ENCODE assay signal across 10 cellular contexts in the genomic region with DNA sequence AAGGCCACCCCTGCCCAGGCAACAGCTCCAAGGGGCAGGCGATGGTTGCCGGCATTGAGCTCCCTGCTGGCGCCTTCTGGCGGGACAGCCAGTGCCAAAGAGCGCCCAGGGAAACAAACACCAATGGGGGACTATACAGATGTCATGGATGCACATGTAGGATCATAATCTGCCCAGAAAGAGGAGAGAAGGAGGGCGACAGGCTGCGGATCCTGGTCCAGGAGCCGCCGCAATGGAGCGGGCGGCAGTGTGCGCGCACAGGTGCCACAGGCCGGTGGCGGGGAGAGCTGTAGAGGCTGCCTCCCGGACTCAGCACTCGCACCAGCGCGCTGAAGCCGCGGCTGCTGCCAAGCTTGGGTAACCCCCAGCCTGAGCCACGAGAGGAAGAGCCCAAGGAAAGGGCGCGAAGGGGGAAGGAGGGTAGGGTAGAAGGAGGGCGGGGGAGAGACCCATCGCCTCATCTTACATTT. TPM values are rescaled to one million over a fixed set of nuclear protein-coding genes. Genes with fewer than 3 reads are reported as not detected.
DNase-seq lines count a peak whose midpoint lies in the region; ATAC-seq and TF ChIP-seq lines count a peak whose summit lies in the region.
"Had no signal": no experiment of that assay in that cellular context is flagged by ENCODE, and none has a peak within 500 bp of the region (broad histone marks: within the 10 kb centered on the region; RNA-seq: fewer than 3 reads in every experiment).

No MANE protein-coding gene starts in this region.

- H3K36me3 ChIP-seq in thoracic aorta (no peaks in the 10 kb centered on the region), OCI-LY7 (ENCODE audit: insufficient read depth, low read length) (no peaks in the 10 kb centered on the region)

- H3K9me2 ChIP-seq in OCI-LY7 (ENCODE audit: insufficient read depth, low read length), result no peaks in the 10 kb centered on the region

- no peak overlapping the region for H3K4me2 ChIP-seq in OCI-LY7 (ENCODE audit: low read length)

- no TSS peak for BruUV-seq in OCI-LY7 (replicated peaks; lab: Mats Ljungman, UMichigan)

- peaks cover 17% of the 10 kb centered on the region for H3K27me3 Mint-ChIP-seq in WTC11 (ENCODE audit: low read depth)

- POLR2A ChIA-PET in WTC11 (lab: Charles Lee), result interaction anchor here (0.6 to 1.0 kb wide), 5 partner anchors 10 to 148 kb away, joined by 3 to 5 read pairs (median 3); no protein-coding TSS in a partner anchor
- POLR2A ChIA-PET in OCI-LY7 (lab: Charles Lee), result interaction anchor here (0.6 kb wide), 1 partner anchor 27 kb away, joined by 3 read pairs; no protein-coding TSS in a partner anchor

- H3K9me3 ChIP-seq in thoracic aorta (no peaks in the 10 kb centered on the region), OCI-LY7 (ENCODE audit: low read length) (no peaks in the 10 kb centered on the region)

- intact Hi-C loops in OCI-LY7 (cut with micrococcal nuclease; ENCODE audit: unreplicated experiment), result no loop called here

- H3K4me1 Mint-ChIP-seq in WTC11, result peaks cover 35% of the 10 kb centered on the region

- peaks cover 0 to 7% of the 10 kb centered on the region in 2 donors for H3K4me1 ChIP-seq in thoracic aorta (ENCODE audit: control insufficient read depth in 1 of 2, low read depth in 2 of 2)
- H3K4me1 ChIP-seq in OCI-LY7 (ENCODE audit: insufficient read depth, low read length, poor library complexity, severe bottlenecking), result no peaks in the 10 kb centered on the region

- H3K9me3 Mint-ChIP-seq in WTC11, result no peaks in the 10 kb centered on the region

- DNase-seq in NCI-H526 (lab: John Stamatoyannopoulos, UW) (peak; percentile 77 to 85), NCI-H526 treated with DMSO at 0.1 percent for 48 hours (lab: John Stamatoyannopoulos, UW) (no peak), WTC11 (ENCODE audit: low spot score) (no peak), kidney tubule cell (ENCODE audit: low spot score) (peak; percentile 34), thoracic aorta (ENCODE audit: low spot score) (no peak), NAMALWA (ENCODE audit: low spot score) (no peak), OCI-LY7 (ENCODE audit: low spot score) (no peak)
- DNase-seq: activated CD4-positive, alpha-beta T cell treated with anti-CD3 and anti-CD28 coated beads for 1 hour had no signal

- H3K4me3 ChIP-seq in thoracic aorta (peak overlapping the region; percentile 63), OCI-LY7 (ENCODE audit: low read depth, low read length, poor library complexity, severe bottlenecking) (no peak overlapping the region)

- CTCF ChIA-PET in WTC11 (lab: Charles Lee) (interaction anchor here (0.5 to 1.9 kb wide), 11 partner anchors 9 to 1044 kb away, joined by 3 to 12 read pairs (median 3); no protein-coding TSS in a partner anchor), OCI-LY7 (lab: Charles Lee; ENCODE audit: unreplicated experiment) (no interaction called here)

- no peaks in the 10 kb centered on the region for H3K79me2 ChIP-seq in OCI-LY7 (ENCODE audit: insufficient read depth, low read depth, low read length)

- H4K20me1 ChIP-seq in OCI-LY7 (ENCODE audit: insufficient read depth, low read length), result no peaks in the 10 kb centered on the region

- H2AFZ ChIP-seq in OCI-LY7 (ENCODE audit: low read length), result no peak overlapping the region

- peak overlapping the region; percentile 99 for H3K4me3 Mint-ChIP-seq in WTC11

- H3K27ac Mint-ChIP-seq in WTC11, result peak overlapping the region; percentile 91

- H3K27me3 ChIP-seq in thoracic aorta (replicated peaks; ENCODE audit: insufficient read depth), result no peaks in the 10 kb centered on the region

- H3K27ac ChIP-seq in thoracic aorta (no peak overlapping the region), OCI-LY7 (ENCODE audit: low read depth, low read length, poor library complexity, severe bottlenecking) (no peak overlapping the region)

- no peak for TF ChIP-seq CTCF in WTC11 (IDR thresholded peaks at IDR 0.05)
- no peak for TF ChIP-seq CTCF in thoracic aorta (IDR thresholded peaks at IDR 0.05)
- TF ChIP-seq CTCF in OCI-LY7 (conservative IDR thresholded peaks at IDR 0.05; ENCODE audit: low read length), result no peak

- no peaks in the 10 kb centered on the region for H3K36me3 Mint-ChIP-seq in WTC11

- ATAC-seq in WTC11 (peak; percentile 82), thoracic aorta (ENCODE audit: insufficient number of reproducible peaks, low FRiP score, low read depth) (no peak), HG02623 (IDR thresholded peaks at IDR 0.05; ENCODE audit: unreplicated experiment) (no peak)

TF ChIP-seq in WTC11, 78 proteins besides CTCF, POLR2A, EP300 and RAD21:
- TF ChIP-seq, protein P1, sequence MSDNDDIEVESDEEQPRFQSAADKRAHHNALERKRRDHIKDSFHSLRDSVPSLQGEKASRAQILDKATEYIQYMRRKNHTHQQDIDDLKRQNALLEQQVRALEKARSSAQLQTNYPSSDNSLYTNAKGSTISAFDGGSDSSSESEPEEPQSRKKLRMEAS (CRISPR knock-in tag; IDR thresholded peaks at IDR 0.05), result peak; percentile 15; the same call in 1 of the 2 replicates
- TF ChIP-seq CREM (CRISPR knock-in tag; IDR thresholded peaks at IDR 0.05) (peak; percentile 20; the same call in 1 of the 2 replicates), CREB1 (CRISPR knock-in tag; IDR thresholded peaks at IDR 0.05) (0 out of 2 replicates have a peak, but pooled peaks have one; percentile 48), KAT7 (CRISPR knock-in tag; IDR thresholded peaks at IDR 0.05; ENCODE audit: borderline replicate concordance) (0 out of 2 replicates have a peak, but pooled peaks have one; percentile 55)
- TF ChIP-seq, protein P2, sequence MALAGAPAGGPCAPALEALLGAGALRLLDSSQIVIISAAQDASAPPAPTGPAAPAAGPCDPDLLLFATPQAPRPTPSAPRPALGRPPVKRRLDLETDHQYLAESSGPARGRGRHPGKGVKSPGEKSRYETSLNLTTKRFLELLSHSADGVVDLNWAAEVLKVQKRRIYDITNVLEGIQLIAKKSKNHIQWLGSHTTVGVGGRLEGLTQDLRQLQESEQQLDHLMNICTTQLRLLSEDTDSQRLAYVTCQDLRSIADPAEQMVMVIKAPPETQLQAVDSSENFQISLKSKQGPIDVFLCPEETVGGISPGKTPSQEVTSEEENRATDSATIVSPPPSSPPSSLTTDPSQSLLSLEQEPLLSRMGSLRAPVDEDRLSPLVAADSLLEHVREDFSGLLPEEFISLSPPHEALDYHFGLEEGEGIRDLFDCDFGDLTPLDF (CRISPR knock-in tag; IDR thresholded peaks at IDR 0.05), result no peak
- TF ChIP-seq, protein P3, sequence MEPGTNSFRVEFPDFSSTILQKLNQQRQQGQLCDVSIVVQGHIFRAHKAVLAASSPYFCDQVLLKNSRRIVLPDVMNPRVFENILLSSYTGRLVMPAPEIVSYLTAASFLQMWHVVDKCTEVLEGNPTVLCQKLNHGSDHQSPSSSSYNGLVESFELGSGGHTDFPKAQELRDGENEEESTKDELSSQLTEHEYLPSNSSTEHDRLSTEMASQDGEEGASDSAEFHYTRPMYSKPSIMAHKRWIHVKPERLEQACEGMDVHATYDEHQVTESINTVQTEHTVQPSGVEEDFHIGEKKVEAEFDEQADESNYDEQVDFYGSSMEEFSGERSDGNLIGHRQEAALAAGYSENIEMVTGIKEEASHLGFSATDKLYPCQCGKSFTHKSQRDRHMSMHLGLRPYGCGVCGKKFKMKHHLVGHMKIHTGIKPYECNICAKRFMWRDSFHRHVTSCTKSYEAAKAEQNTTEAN (CRISPR knock-in tag; IDR thresholded peaks at IDR 0.05), result 0 out of 2 replicates have a peak, but pooled peaks have one; percentile 3

RNA-seq across cellular contexts. Expression of a gene that starts 0.4 kb away (rescaled TPM):
- total RNA-seq in WTC11 (2021) (3.5 to 3.9 TPM (median 3.6 TPM) in 3 replicates), thoracic aorta (not detected), OCI-LY7 (2022) (not detected in 2 replicates)
- total RNA-seq in OCI-LY7 (2014; rRNA removed; shearing (Covaris generic)), result not detected in 2 replicates
- total RNA-seq: lung microvascular endothelial cell had no signal

Comparison
In these comparisons a context has a peak if more than half of its experiments do, and no peak if none do; other contexts are left out.
1. DNase-seq: peak in NCI-H526 (2 of 2) and kidney tubule cell (single experiment); none in NCI-H526 treated with DMSO at 0.1 percent for 48 hours (single experiment), WTC11 (single experiment), thoracic aorta (single experiment), NAMALWA (single experiment) and OCI-LY7 (single experiment).